9 cellular contexts compared by ENCODE assay signal in the genomic region with DNA sequence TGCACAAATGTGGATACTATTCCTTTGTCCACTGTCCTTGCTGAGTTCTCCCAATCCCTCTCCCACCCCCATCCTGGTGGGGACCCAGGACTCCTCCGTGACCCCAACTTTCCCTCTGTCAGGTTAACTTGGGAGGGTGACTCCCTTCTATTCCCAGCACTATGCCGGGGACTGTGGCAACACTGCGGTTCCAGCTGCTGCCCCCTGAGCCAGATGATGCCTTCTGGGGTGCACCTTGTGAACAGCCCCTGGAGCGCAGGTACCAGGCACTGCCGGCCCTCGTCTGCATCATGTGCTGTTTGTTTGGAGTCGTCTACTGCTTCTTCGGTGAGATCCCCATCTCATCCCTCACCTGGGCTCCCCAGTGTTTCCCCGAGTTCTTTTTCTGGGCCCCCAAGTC. TPM values are rescaled to one million over a fixed set of nuclear protein-coding genes. Genes with fewer than 3 reads are reported as not detected.
DNase-seq lines count a peak whose midpoint lies in the region; ATAC-seq, FAIRE-seq and TF ChIP-seq lines count a peak whose summit lies in the region.
"Had no signal": no experiment of that assay in that cellular context is flagged by ENCODE, and none has a peak within 500 bp of the region (broad histone marks: within the 10 kb centered on the region; RNA-seq: fewer than 3 reads in every experiment).

No MANE protein-coding gene starts in this region.

- ATAC-seq in gastrocnemius medialis: no peak
- no peak for ATAC-seq in GM21619 (IDR thresholded peaks at IDR 0.05; ENCODE audit: unreplicated experiment)

- H3K4me1 ChIP-seq in Peyer's patch (peaks cover 0 to 23% (median 14%) of the 10 kb centered on the region in 4 donors), gastrocnemius medialis (peaks cover 18 to 23% of the 10 kb centered on the region in 2 donors)

- H3K9me3 ChIP-seq in Peyer's patch: no peaks in the 10 kb centered on the region
- H3K9me3 ChIP-seq in gastrocnemius medialis: no peaks in the 10 kb centered on the region

- DNase-seq in GM06990 (ENCODE audit: extremely low read depth, insufficient read length): no peak
- no peak for DNase-seq in Peyer's patch
- DNase-seq in fibroblast of pulmonary artery (ENCODE audit: low read depth): no peak
- no peak for DNase-seq in gastrocnemius medialis
- no peak for DNase-seq in H54 (ENCODE audit: insufficient read length, low spot score)
- no peak for DNase-seq in GF-D8 (lab: John Stamatoyannopoulos, UW)
- DNase-seq in NCI-H345 (lab: John Stamatoyannopoulos, UW): no peak
- DNase-seq: activated CD4-positive, alpha-beta T cell treated with anti-CD3 and anti-CD28 coated beads for 1 hour had no signal

- peak overlapping the region in 1 of 4 donors; percentile 95 for H3K27ac ChIP-seq in Peyer's patch
- H3K27ac ChIP-seq in gastrocnemius medialis: peak overlapping the region in 2 of 4 donors; percentile 90 to 96

- H3K36me3 ChIP-seq in GM06990 (ENCODE audit: control insufficient read depth, insufficient read depth, low read length) (peaks cover 15% of the 10 kb centered on the region), Peyer's patch (peaks cover 0 to 19% (median 0%) of the 10 kb centered on the region in 3 donors), gastrocnemius medialis (peaks cover 0 to 16% of the 10 kb centered on the region in 2 donors)

- no peak for TF ChIP-seq POLR2A in Peyer's patch (IDR thresholded peaks at IDR 0.05)
- TF ChIP-seq POLR2A in gastrocnemius medialis (IDR thresholded peaks at IDR 0.05): no peak
- TF ChIP-seq POLR2A in H54 (IDR thresholded peaks at IDR 0.05; ENCODE audit: low read depth, low read length): no peak

- TF ChIP-seq CTCF in GM06990 (IDR thresholded peaks at IDR 0.05; ENCODE audit: insufficient read depth, low read length, poor library complexity, severe bottlenecking) (no peak), Peyer's patch (IDR thresholded peaks at IDR 0.05) (no peak), fibroblast of pulmonary artery (IDR thresholded peaks at IDR 0.05; ENCODE audit: low read length, missing control alignments) (no peak), gastrocnemius medialis (IDR thresholded peaks at IDR 0.05 in 4 of 5, conservative IDR thresholded peaks at IDR 0.05 in 1 of 5) (no peak)

- in situ Hi-C loops in gastrocnemius medialis (cut with MboI; ENCODE audit: low sequenced_read_pairs in 4 of 4): loop anchor here in 1 of 4 donors (25.0 kb wide), 1 partner anchor 257 kb away; a partner anchor contains a TSS

- no peaks in the 10 kb centered on the region for H3K27me3 ChIP-seq in GM06990 (replicated peaks; ENCODE audit: control insufficient read depth, insufficient read depth, low read length)
- no peaks in the 10 kb centered on the region for H3K27me3 ChIP-seq in Peyer's patch
- H3K27me3 ChIP-seq in gastrocnemius medialis: no peaks in the 10 kb centered on the region

- H3K4me3 ChIP-seq in GM06990 (replicated peaks; ENCODE audit: low read depth, low read length) (peak overlapping the region; percentile 81), Peyer's patch (peak overlapping the region in 3 of 4 donors; percentile 54 to 80 (median 79)), fibroblast of pulmonary artery (replicated peaks; ENCODE audit: low read depth, low read length) (peak overlapping the region; percentile 65), gastrocnemius medialis (peak overlapping the region in 3 of 4 donors; percentile 63 to 79 (median 72))

- FAIRE-seq in H54 (lab: Jason Lieb, UNC): no peak

- intact Hi-C loops in gastrocnemius medialis (cut with DNase I; ENCODE audit: low total_unique reads): loop anchor here (5.0 kb wide), 1 partner anchor 157 kb away; a partner anchor contains a TSS

RNA-seq across cellular contexts. Expression of a gene that starts 0.7 kb away (rescaled TPM):
- 10 to 100 TPM in 3 of 4 donors, 1 to 10 TPM in 1; 6.6 to 25.5 (median 13.9) TPM for total RNA-seq in Peyer's patch
- 1 to 10 TPM in 3 of 4 donors, under 1 TPM in 1; 0.87 to 6.7 (median 3.3) TPM for total RNA-seq in gastrocnemius medialis

RNA-seq across cellular contexts. Expression of a gene that starts 1.0 kb away (rescaled TPM):
- total RNA-seq in Peyer's patch (100 to 1,000 TPM in 1 of 4 donors, 10 to 100 TPM in 3; 19.0 to 122 (median 90.5) TPM), gastrocnemius medialis (10 to 100 TPM; 21.0 to 50.5 (median 37.2) TPM)

RNA-seq across cellular contexts. Expression of a gene that starts 26.8 kb away (rescaled TPM):
- total RNA-seq in Peyer's patch (10 to 100 TPM in 3 of 4 donors, 1 to 10 TPM in 1; 7.5 to 43.7 (median 21.2) TPM), gastrocnemius medialis (10 to 100 TPM; 47.9 to 72.9 (median 56.5) TPM)

RNA-seq across cellular contexts. Expression of a gene that starts 27.5 kb away (rescaled TPM):
- total RNA-seq in Peyer's patch (not detected), gastrocnemius medialis (1 to 10 TPM in 1 of 4 donors, under 1 TPM in 1, not detected in 2; 0.29 to 3.5 TPM)

RNA-seq across cellular contexts. Expression of a gene that starts 30.3 kb away (rescaled TPM):
- under 1 TPM in 1 of 4 donors, not detected in 3; 0.27 TPM for total RNA-seq in Peyer's patch
- total RNA-seq in gastrocnemius medialis: under 1 TPM in 1 of 4 donors, not detected in 3; 0.11 TPM
